In genomic region chr14:37637341-37637740, GRCh38 we compare ENCODE assay signal across 3 cellular contexts.
TF ChIP-seq lines count a peak whose summit lies in the region.

No MANE protein-coding gene starts in this region.

TF ChIP-seq in HepG2, 621 proteins besides CTCF, POLR2A, EP300 and RAD21:
- TF ChIP-seq, protein P1, sequence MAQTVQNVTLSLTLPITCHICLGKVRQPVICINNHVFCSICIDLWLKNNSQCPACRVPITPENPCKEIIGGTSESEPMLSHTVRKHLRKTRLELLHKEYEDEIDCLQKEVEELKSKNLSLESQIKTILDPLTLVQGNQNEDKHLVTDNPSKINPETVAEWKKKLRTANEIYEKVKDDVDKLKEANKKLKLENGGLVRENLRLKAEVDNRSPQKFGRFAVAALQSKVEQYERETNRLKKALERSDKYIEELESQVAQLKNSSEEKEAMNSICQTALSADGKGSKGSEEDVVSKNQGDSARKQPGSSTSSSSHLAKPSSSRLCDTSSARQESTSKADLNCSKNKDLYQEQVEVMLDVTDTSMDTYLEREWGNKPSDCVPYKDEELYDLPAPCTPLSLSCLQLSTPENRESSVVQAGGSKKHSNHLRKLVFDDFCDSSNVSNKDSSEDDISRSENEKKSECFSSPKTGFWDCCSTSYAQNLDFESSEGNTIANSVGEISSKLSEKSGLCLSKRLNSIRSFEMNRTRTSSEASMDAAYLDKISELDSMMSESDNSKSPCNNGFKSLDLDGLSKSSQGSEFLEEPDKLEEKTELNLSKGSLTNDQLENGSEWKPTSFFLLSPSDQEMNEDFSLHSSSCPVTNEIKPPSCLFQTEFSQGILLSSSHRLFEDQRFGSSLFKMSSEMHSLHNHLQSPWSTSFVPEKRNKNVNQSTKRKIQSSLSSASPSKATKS (CRISPR knock-in tag; IDR thresholded peaks at IDR 0.05) = no peak
- TF ChIP-seq SAFB2 (CRISPR knock-in tag; IDR thresholded peaks at IDR 0.05; ENCODE audit: borderline replicate concordance, low read depth) (no peak), SMAD9 (CRISPR knock-in tag; IDR thresholded peaks at IDR 0.05) (no peak), ZNF747 (CRISPR knock-in tag; IDR thresholded peaks at IDR 0.05; ENCODE audit: borderline replicate concordance) (no peak), ZMYM4 (CRISPR knock-in tag; IDR thresholded peaks at IDR 0.05) (peak; percentile 46; the same call in 1 of the 2 replicates), ZNF496 (CRISPR knock-in tag; IDR thresholded peaks at IDR 0.05; ENCODE audit: insufficient replicate concordance) (no peak), SIX4 (CRISPR knock-in tag; IDR thresholded peaks at IDR 0.05) (0 out of 2 replicates have a peak, but pooled peaks have one; percentile 34), CBX2 (IDR thresholded peaks at IDR 0.05; ENCODE audit: low read depth, low read length) (no peak), CBX2 (CRISPR knock-in tag; IDR thresholded peaks at IDR 0.05; ENCODE audit: low read depth) (no peak), SNAPC2 (CRISPR knock-in tag; IDR thresholded peaks at IDR 0.05) (no peak), ZSCAN22 (CRISPR knock-in tag; IDR thresholded peaks at IDR 0.05) (no peak)
- TF ChIP-seq, protein P2, sequence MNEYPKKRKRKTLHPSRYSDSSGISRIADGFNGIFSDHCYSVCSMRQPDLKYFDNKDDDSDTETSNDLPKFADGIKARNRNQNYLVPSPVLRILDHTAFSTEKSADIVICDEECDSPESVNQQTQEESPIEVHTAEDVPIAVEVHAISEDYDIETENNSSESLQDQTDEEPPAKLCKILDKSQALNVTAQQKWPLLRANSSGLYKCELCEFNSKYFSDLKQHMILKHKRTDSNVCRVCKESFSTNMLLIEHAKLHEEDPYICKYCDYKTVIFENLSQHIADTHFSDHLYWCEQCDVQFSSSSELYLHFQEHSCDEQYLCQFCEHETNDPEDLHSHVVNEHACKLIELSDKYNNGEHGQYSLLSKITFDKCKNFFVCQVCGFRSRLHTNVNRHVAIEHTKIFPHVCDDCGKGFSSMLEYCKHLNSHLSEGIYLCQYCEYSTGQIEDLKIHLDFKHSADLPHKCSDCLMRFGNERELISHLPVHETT (CRISPR knock-in tag; conservative IDR thresholded peaks at IDR 0.05) = no peak
- TF ChIP-seq, protein P3, sequence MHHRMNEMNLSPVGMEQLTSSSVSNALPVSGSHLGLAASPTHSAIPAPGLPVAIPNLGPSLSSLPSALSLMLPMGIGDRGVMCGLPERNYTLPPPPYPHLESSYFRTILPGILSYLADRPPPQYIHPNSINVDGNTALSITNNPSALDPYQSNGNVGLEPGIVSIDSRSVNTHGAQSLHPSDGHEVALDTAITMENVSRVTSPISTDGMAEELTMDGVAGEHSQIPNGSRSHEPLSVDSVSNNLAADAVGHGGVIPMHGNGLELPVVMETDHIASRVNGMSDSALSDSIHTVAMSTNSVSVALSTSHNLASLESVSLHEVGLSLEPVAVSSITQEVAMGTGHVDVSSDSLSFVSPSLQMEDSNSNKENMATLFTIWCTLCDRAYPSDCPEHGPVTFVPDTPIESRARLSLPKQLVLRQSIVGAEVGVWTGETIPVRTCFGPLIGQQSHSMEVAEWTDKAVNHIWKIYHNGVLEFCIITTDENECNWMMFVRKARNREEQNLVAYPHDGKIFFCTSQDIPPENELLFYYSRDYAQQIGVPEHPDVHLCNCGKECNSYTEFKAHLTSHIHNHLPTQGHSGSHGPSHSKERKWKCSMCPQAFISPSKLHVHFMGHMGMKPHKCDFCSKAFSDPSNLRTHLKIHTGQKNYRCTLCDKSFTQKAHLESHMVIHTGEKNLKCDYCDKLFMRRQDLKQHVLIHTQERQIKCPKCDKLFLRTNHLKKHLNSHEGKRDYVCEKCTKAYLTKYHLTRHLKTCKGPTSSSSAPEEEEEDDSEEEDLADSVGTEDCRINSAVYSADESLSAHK (CRISPR knock-in tag; IDR thresholded peaks at IDR 0.05; ENCODE audit: borderline replicate concordance) = no peak

TF ChIP-seq in H1, 55 proteins besides CTCF, POLR2A, EP300 and RAD21:
- TF ChIP-seq CHD2 (IDR thresholded peaks at IDR 0.05; ENCODE audit: low read length) (no peak), E2F6 (IDR thresholded peaks at IDR 0.05) (0 out of 2 replicates have a peak, but pooled peaks have one; percentile 26), MAX (IDR thresholded peaks at IDR 0.05) (peak; percentile 50)

TF ChIP-seq in GM12891, 5 proteins besides CTCF, POLR2A, EP300 and RAD21:
- TF ChIP-seq SPI1 (IDR thresholded peaks at IDR 0.05; ENCODE audit: low read depth, low read length) (no peak), TAF1 (IDR thresholded peaks at IDR 0.05; ENCODE audit: low read depth, low read length) (no peak), PAX5 (IDR thresholded peaks at IDR 0.05; ENCODE audit: insufficient read depth, low read length, severe bottlenecking) (no peak), POU2F2 (IDR thresholded peaks at IDR 0.05; ENCODE audit: low read depth, low read length) (no peak), POLR2AphosphoS5 (IDR thresholded peaks at IDR 0.05; ENCODE audit: low read depth, low read length) (no peak)
TF ChIP-seq in GM12891: peak in this region for 0.
